ENCODE assay signal across 8 cellular contexts in genomic region chr1:150567341-150567716, GRCh38. TPM values are rescaled to one million over a fixed set of nuclear protein-coding genes. Genes with fewer than 3 reads are reported as not detected.
DNase-seq lines count a peak whose midpoint lies in the region; ATAC-seq and TF ChIP-seq lines count a peak whose summit lies in the region.

No MANE protein-coding gene starts in this region.

- no peak for TF ChIP-seq CTCF in BE2C (IDR thresholded peaks at IDR 0.05; ENCODE audit: low read depth, low read length)
- TF ChIP-seq CTCF in brain microvascular endothelial cell (IDR thresholded peaks at IDR 0.05; ENCODE audit: low read depth, low read length, missing control alignments) = no peak

- H3K27me3 Mint-ChIP-seq in memory B cell = no peaks in the 10 kb centered on the region

- H3K36me3 Mint-ChIP-seq in memory B cell = peaks cover 6% of the 10 kb centered on the region

- peak overlapping the region; percentile 84 for H3K9ac ChIP-seq in GM23248

- in situ Hi-C loops in GM23248 (cut with MboI) = loop anchor here (10.0 kb wide), 1 partner anchor 247 kb away; no protein-coding TSS in a partner anchor
- in situ Hi-C loops in brain microvascular endothelial cell (cut with HindIII; ENCODE audit: low pct_ligation_motif_present, low sequenced_read_pairs) = no loop called here

- no peaks in the 10 kb centered on the region for H3K27me3 ChIP-seq in BE2C
- no peaks in the 10 kb centered on the region for H3K27me3 ChIP-seq in GM23248 (replicated peaks; ENCODE audit: insufficient read depth)
- H3K27me3 ChIP-seq in brain microvascular endothelial cell (replicated peaks) = no peaks in the 10 kb centered on the region

- H3K9me2 ChIP-seq in GM23248 (ENCODE audit: insufficient read depth) = no peaks in the 10 kb centered on the region

- peaks cover 36% of the 10 kb centered on the region for H3K4me1 ChIP-seq in BE2C
- peaks cover 77% of the 10 kb centered on the region for H3K4me1 ChIP-seq in GM23248 (ENCODE audit: insufficient read depth)

- no peaks in the 10 kb centered on the region for H4K20me1 ChIP-seq in GM23248 (ENCODE audit: insufficient read depth)

- H3K4me3 ChIP-seq in BE2C (ENCODE audit: low read depth, low read length) = 0 out of 2 replicates have a peak overlapping the region, but pooled peaks have one; percentile 28
- no peak overlapping the region for H3K4me3 ChIP-seq in GM23248
- peak overlapping the region; percentile 22 for H3K4me3 ChIP-seq in brain microvascular endothelial cell (ENCODE audit: low read depth, low read length)

- H3K9me3 Mint-ChIP-seq in memory B cell = no peaks in the 10 kb centered on the region

- TF ChIP-seq POLR2A in Raji (IDR thresholded peaks at IDR 0.05; ENCODE audit: insufficient read depth, low read depth, low read length) = peak; percentile 27; the same call in 1 of the 2 replicates

- peak overlapping the region; percentile 67 for H3K4me2 ChIP-seq in GM23248 (ENCODE audit: unreplicated experiment)

- peaks cover 92% of the 10 kb centered on the region for H3F3A ChIP-seq in GM23248 (ENCODE audit: insufficient read depth)

- WGBS in GM23248 (ENCODE audit: low coverage in 1 of 2, low lambda C conversion rate in 2 of 2, missing lambda C conversion rate in 2 of 2), 2 experiments = 41 to 46% methylated on average over 3 of the region's 3 CpGs

- H3K9me3 ChIP-seq in BE2C (no peaks in the 10 kb centered on the region), GM23248 (ENCODE audit: low read depth) (no peaks in the 10 kb centered on the region)

- H3K27ac ChIP-seq in GM23248 = peak overlapping the region; percentile 100
- H3K27ac ChIP-seq in brain microvascular endothelial cell = peak overlapping the region; percentile 99
- peak overlapping the region; percentile 79 for H3K27ac ChIP-seq in temporal lobe (ENCODE audit: low read depth, low read length)

- peak overlapping the region; percentile 98 for H3K27ac Mint-ChIP-seq in memory B cell

- peaks cover 7% of the 10 kb centered on the region for H3K36me3 ChIP-seq in BE2C
- peaks cover 14% of the 10 kb centered on the region; the same call in 1 of the 2 replicates for H3K36me3 ChIP-seq in GM23248 (ENCODE audit: low read depth)
- H3K36me3 ChIP-seq in brain microvascular endothelial cell (replicated peaks) = peaks cover 12% of the 10 kb centered on the region

- peaks cover 58% of the 10 kb centered on the region for H3K4me1 Mint-ChIP-seq in memory B cell

- peak overlapping the region; percentile 84 for H3K4me3 Mint-ChIP-seq in memory B cell

- DNase-seq in BE2C = no peak
- DNase-seq in GM23248 = peak; percentile 33
- DNase-seq in brain microvascular endothelial cell = no peak
- peak in 1 of 2 donors; percentile 53 for DNase-seq in memory B cell (ENCODE audit: low spot score in 2 of 2)
- no peak for DNase-seq in NCI-H524 (lab: John Stamatoyannopoulos, UW)
- no peak for DNase-seq in T1000 (lab: John Stamatoyannopoulos, UW)

- peaks cover 56% of the 10 kb centered on the region for H3K79me2 ChIP-seq in GM23248 (ENCODE audit: insufficient read depth)

- no peak overlapping the region for H2AFZ ChIP-seq in GM23248

- ATAC-seq in memory B cell (ENCODE audit: low read depth) = peak; percentile 20

RNA-seq across cellular contexts. Expression of gene MCL1, which starts 12.1 kb away (rescaled TPM):
- 88.9 TPM for polyA plus RNA-seq in BE2C (2012; ENCODE audit: insufficient read depth, insufficient read length, low read depth)
- total RNA-seq in GM23248 (2014; rRNA removed; shearing (Covaris generic)) = 307 and 310 TPM in 2 replicates
- 79.0 and 84.7 TPM in 2 replicates for polyA plus RNA-seq in GM23248 (2016; fragmentation: Nextera tagmentation; extraction: Ambion mirVana)
- 89.7 TPM for total RNA-seq in temporal lobe

RNA-seq across cellular contexts. Expression of gene ADAMTSL4, which starts 18.1 kb away (rescaled TPM):
- polyA plus RNA-seq in BE2C (2012; ENCODE audit: insufficient read depth, insufficient read length, low read depth) = 2.2 TPM
- total RNA-seq in GM23248 (2014; rRNA removed; shearing (Covaris generic)) = 27.6 and 27.9 TPM in 2 replicates
- polyA plus RNA-seq in GM23248 (2016; fragmentation: Nextera tagmentation; extraction: Ambion mirVana) = 45.4 TPM in 2 replicates
- 0.25 TPM for total RNA-seq in temporal lobe

RNA-seq across cellular contexts. Expression of gene FALEC, which starts 51.8 kb away (rescaled TPM):
- not detected for polyA plus RNA-seq in BE2C (2012; ENCODE audit: insufficient read depth, insufficient read length, low read depth)
- total RNA-seq in GM23248 (2014; rRNA removed; shearing (Covaris generic)) = not detected in 2 replicates
- 0.49 and 0.71 TPM in 2 replicates for polyA plus RNA-seq in GM23248 (2016; fragmentation: Nextera tagmentation; extraction: Ambion mirVana)
- total RNA-seq in temporal lobe = not detected

RNA-seq across cellular contexts. Expression of gene ECM1, which starts 59.4 kb away (rescaled TPM):
- 3.9 TPM for polyA plus RNA-seq in BE2C (2012; ENCODE audit: insufficient read depth, insufficient read length, low read depth)
- total RNA-seq in GM23248 (2014; rRNA removed; shearing (Covaris generic)) = 133 and 160 TPM in 2 replicates
- polyA plus RNA-seq in GM23248 (2016; fragmentation: Nextera tagmentation; extraction: Ambion mirVana) = 282 and 291 TPM in 2 replicates
- total RNA-seq in temporal lobe = 1.5 TPM

Comparison
In these comparisons a context has a peak if more than half of its experiments do, and no peak if none do; other contexts are left out.
1. RNA of gene ADAMTSL4, which starts 18.1 kb away (total RNA-seq): 27.6 to 27.9 TPM in GM23248; 0.25 TPM in temporal lobe (single experiment); every median in the first group is over 10 times any median in the second.
2. Peak in every context shown above with its lines, with median percentiles within 50 percentile points of each other: H3K27ac ChIP-seq.